In the genomic region with DNA sequence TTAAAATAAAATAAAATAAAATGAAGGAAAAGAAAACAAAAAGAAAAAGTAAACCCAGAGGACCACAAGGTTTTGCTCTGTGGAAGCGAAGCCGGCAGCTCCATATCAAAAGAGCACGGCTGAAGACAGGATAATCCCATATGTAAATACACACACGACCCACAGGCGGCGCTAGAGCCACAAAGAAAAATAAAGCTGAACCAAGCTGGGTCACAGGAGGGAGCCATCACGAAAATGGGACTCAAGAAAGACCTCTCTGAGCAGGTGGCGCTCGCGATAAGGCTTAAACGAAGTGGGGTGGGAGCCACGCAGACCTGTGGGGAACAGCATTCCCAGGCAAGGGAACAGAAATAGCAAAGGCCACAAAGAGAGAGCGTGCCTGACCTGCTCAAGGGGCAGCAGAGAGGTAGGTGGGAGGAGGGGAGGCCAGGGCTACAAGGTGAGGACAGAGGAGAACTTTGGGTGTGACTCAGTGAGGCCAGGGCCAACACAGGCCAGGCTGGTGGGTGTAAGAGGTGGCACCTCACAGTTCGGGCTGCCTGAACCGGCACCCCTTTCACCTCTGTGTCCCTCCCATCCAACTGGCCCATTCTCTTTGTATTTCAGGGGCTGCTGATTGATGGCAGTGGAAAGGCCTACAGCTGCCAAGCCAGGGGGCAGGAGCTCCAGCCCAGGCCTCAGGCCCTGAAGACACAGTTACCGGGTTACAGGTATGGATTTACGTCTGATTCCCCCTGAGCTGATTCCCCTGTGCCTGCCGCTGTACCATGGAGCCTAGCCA, we compare ENCODE assay signal across 8 cellular contexts. TPM values are rescaled to one million over a fixed set of nuclear protein-coding genes. Genes with fewer than 3 reads are reported as not detected.
A peak's percentile ranks its signal among the peaks of the same experiment; 100 is the strongest.
DNase-seq lines count a peak whose midpoint lies in the region; ATAC-seq and TF ChIP-seq lines count a peak whose summit lies in the region.

No MANE protein-coding gene starts in this region.

- H3K4me3 ChIP-seq in Peyer's patch (no peak overlapping the region), tibial nerve (no peak overlapping the region)

- no peaks in the 10 kb centered on the region for H3K27me3 ChIP-seq in Peyer's patch
- H3K27me3 ChIP-seq in tibial nerve, result no peaks in the 10 kb centered on the region

- TF ChIP-seq CTCF in Peyer's patch (IDR thresholded peaks at IDR 0.05) (peak; percentile 57 to 95 (median 92)), osteocyte (IDR thresholded peaks at IDR 0.05) (peak; percentile 88), tibial nerve (IDR thresholded peaks at IDR 0.05) (peak; percentile 54 to 92 (median 61))

- peaks cover 55% of the 10 kb centered on the region for H3K36me3 Mint-ChIP-seq in osteocyte (ENCODE audit: unreplicated experiment)

- H3K4me1 ChIP-seq in Peyer's patch, result no peaks in the 10 kb centered on the region
- H3K4me1 ChIP-seq in tibial nerve, result no peaks in the 10 kb centered on the region

- DNase-seq in DMS114 treated with DMSO at 0.1 percent for 48 hours (lab: John Stamatoyannopoulos, UW; ENCODE audit: unreplicated experiment) (peak; percentile 92), LHCN-M2 (ENCODE audit: low read depth) (peak; percentile 72), Peyer's patch (peak; percentile 51 to 85 (median 78)), fibroblast of the conjunctiva (ENCODE audit: low read depth) (peak; percentile 43), osteocyte (ENCODE audit: extremely low spot score, unreplicated experiment) (no peak), tibial nerve (ENCODE audit: low spot score in 2 of 2) (peak; percentile 56 to 68)
- peak; percentile 86 to 89 for DNase-seq in activated T-cell treated with anti-CD3 and anti-CD28 coated beads, Interleukin-2, amount 50 U/mL, for 48 hours

- no peak for TF ChIP-seq POLR2A in Peyer's patch (IDR thresholded peaks at IDR 0.05)
- no peak for TF ChIP-seq POLR2A in tibial nerve (IDR thresholded peaks at IDR 0.05)

- WGBS in tibial nerve, 2 donors, result 47 to 54% methylated on average over 16 to 18 of the region's 18 CpGs

- H3K27me3 Mint-ChIP-seq in osteocyte (ENCODE audit: unreplicated experiment), result no peaks in the 10 kb centered on the region

- H3K4me1 Mint-ChIP-seq in osteocyte (ENCODE audit: unreplicated experiment), result peaks cover 8% of the 10 kb centered on the region

- H3K27ac ChIP-seq in Peyer's patch (no peak overlapping the region), tibial nerve (no peak overlapping the region)

- no peak overlapping the region for H3K27ac Mint-ChIP-seq in osteocyte (ENCODE audit: unreplicated experiment)

- H3K4me3 Mint-ChIP-seq in osteocyte (ENCODE audit: unreplicated experiment), result no peak overlapping the region

- no peak for TF ChIP-seq EP300 in tibial nerve (IDR thresholded peaks at IDR 0.05)

- H3K9me3 ChIP-seq in Peyer's patch (peaks cover 0 to 10% (median 0%) of the 10 kb centered on the region in 4 donors), tibial nerve (peaks cover 0 to 16% (median 0%) of the 10 kb centered on the region in 4 donors)

- H3K36me3 ChIP-seq in Peyer's patch (no peaks in the 10 kb centered on the region), tibial nerve (peaks cover 0 to 25% (median 0%) of the 10 kb centered on the region in 3 donors)

- peaks cover 3% of the 10 kb centered on the region for H3K9me3 Mint-ChIP-seq in osteocyte (ENCODE audit: unreplicated experiment)

- ATAC-seq in GM21423 (IDR thresholded peaks at IDR 0.05; ENCODE audit: unreplicated experiment), result no peak

RNA-seq across cellular contexts. Expression of a gene that starts 26.0 kb away (rescaled TPM):
- 0.19 and 0.92 TPM in 2 replicates for total RNA-seq in LHCN-M2 (2014; rRNA removed)
- 0.74 TPM for polyA plus RNA-seq in LHCN-M2 (2012)
- total RNA-seq in Peyer's patch, result 10 to 100 TPM in 2 of 4 donors, 1 to 10 TPM in 2; 3.5 to 30.5 (median 11.1) TPM
- 67.6 and 72.1 TPM in 2 replicates for total RNA-seq in osteocyte
- total RNA-seq in tibial nerve, result 10 to 100 TPM; 31.5 to 92.4 (median 47.5) TPM

RNA-seq across cellular contexts. Expression of a gene that starts 59.5 kb away (rescaled TPM):
- total RNA-seq in LHCN-M2 (2014; rRNA removed) (0.19 and 0.40 TPM in 2 replicates), Peyer's patch (under 1 TPM; 0.35 to 0.85 (median 0.61) TPM), osteocyte (21.3 and 24.6 TPM in 2 replicates), tibial nerve (10 to 100 TPM in 1 of 4 donors, 1 to 10 TPM in 3; 3.9 to 11.7 (median 6.7) TPM)
- 3.4 TPM for polyA plus RNA-seq in LHCN-M2 (2012)
